ENCODE assay signal across 10 cellular contexts in genomic region chr2:16298866-16299265, GRCh38.
"Had no signal": no experiment of that assay in that cellular context is flagged by ENCODE, and none has a peak within 500 bp of the region (broad histone marks: within the 10 kb centered on the region; RNA-seq: fewer than 3 reads in every experiment).

No MANE protein-coding gene starts in this region.

- H3K27ac ChIP-seq: GM23248, HL-60 had no signal

- H3K9ac ChIP-seq: GM23248 had no signal

- H3K4me1 ChIP-seq: HAP-1 had no signal

- H3K9me3 ChIP-seq: HAP-1 had no signal

- H3K36me3 ChIP-seq: HAP-1 had no signal

- DNase-seq: GM23248, GOT3, H7, HFFc6, IMR-90, KG1 had no signal

- H3K4me3 ChIP-seq: GM23248, HAP-1, K562 had no signal

- ATAC-seq: HCT116, K562 had no signal

- H2AFZ ChIP-seq: GM23248 had no signal
